1 cellular context compared by ENCODE assay signal in the genomic region with DNA sequence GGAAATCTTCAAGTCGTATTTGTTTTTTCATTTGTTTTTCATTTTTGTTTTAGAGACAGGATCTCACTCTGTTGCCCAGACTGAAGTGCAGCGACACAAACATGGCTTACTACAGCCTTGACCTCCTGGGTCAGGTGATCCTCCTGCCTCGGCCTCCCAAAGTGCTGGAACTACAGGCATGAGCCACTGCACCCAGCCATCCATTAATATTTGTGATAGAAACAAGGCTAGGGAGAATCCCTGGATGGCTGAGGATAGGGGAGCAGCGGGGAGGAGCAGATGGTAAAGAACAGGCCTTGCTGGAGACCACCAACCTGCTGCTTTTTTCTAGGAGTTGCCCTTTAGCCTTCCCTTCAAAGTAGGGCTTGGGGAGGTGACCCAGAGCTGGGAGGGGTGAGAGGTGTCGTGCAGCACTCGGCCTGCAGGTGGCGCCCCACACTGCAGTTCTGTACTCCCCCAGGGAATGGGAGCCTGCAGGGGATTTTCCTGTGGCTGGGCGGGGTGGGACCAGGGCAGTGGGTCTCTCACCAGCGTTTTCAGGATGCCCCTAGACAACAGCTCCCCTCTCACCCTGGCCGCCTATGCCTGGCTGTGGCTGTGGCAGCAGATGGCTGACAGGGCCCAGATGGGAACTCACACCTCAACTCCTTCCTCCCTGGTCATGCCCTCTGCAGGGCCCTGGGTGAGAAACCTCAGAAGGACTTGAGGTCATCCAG.
TF ChIP-seq lines count a peak whose summit lies in the region.

No MANE protein-coding gene starts in this region.

TF ChIP-seq in HepG2, 621 proteins besides CTCF, POLR2A, EP300 and RAD21 (continued from another document):
- TF ChIP-seq HNRNPLL (IDR thresholded peaks at IDR 0.05; ENCODE audit: low read depth, low read length, poor library complexity, severe bottlenecking) (peak; percentile 16), ZNF724P (CRISPR knock-in tag; IDR thresholded peaks at IDR 0.05; ENCODE audit: borderline replicate concordance) (no peak), ZNF350 (CRISPR knock-in tag; IDR thresholded peaks at IDR 0.05; ENCODE audit: borderline replicate concordance, low read depth) (peak; percentile 29; the same call in 1 of the 2 replicates), ZNF224 (CRISPR knock-in tag; IDR thresholded peaks at IDR 0.05) (no peak), ZNF256 (CRISPR knock-in tag; conservative IDR thresholded peaks at IDR 0.05) (no peak)
- TF ChIP-seq, protein P1, sequence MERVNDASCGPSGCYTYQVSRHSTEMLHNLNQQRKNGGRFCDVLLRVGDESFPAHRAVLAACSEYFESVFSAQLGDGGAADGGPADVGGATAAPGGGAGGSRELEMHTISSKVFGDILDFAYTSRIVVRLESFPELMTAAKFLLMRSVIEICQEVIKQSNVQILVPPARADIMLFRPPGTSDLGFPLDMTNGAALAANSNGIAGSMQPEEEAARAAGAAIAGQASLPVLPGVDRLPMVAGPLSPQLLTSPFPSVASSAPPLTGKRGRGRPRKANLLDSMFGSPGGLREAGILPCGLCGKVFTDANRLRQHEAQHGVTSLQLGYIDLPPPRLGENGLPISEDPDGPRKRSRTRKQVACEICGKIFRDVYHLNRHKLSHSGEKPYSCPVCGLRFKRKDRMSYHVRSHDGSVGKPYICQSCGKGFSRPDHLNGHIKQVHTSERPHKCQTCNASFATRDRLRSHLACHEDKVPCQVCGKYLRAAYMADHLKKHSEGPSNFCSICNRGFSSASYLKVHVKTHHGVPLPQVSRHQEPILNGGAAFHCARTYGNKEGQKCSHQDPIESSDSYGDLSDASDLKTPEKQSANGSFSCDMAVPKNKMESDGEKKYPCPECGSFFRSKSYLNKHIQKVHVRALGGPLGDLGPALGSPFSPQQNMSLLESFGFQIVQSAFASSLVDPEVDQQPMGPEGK (CRISPR knock-in tag; IDR thresholded peaks at IDR 0.05): peak; percentile 60; the same call in 1 of the 2 replicates
- TF ChIP-seq, protein P2, sequence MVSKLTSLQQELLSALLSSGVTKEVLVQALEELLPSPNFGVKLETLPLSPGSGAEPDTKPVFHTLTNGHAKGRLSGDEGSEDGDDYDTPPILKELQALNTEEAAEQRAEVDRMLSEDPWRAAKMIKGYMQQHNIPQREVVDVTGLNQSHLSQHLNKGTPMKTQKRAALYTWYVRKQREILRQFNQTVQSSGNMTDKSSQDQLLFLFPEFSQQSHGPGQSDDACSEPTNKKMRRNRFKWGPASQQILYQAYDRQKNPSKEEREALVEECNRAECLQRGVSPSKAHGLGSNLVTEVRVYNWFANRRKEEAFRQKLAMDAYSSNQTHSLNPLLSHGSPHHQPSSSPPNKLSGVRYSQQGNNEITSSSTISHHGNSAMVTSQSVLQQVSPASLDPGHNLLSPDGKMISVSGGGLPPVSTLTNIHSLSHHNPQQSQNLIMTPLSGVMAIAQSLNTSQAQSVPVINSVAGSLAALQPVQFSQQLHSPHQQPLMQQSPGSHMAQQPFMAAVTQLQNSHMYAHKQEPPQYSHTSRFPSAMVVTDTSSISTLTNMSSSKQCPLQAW (CRISPR knock-in tag; IDR thresholded peaks at IDR 0.05): peak; percentile 44; the same call in 1 of the 2 replicates
- TF ChIP-seq, protein P3, sequence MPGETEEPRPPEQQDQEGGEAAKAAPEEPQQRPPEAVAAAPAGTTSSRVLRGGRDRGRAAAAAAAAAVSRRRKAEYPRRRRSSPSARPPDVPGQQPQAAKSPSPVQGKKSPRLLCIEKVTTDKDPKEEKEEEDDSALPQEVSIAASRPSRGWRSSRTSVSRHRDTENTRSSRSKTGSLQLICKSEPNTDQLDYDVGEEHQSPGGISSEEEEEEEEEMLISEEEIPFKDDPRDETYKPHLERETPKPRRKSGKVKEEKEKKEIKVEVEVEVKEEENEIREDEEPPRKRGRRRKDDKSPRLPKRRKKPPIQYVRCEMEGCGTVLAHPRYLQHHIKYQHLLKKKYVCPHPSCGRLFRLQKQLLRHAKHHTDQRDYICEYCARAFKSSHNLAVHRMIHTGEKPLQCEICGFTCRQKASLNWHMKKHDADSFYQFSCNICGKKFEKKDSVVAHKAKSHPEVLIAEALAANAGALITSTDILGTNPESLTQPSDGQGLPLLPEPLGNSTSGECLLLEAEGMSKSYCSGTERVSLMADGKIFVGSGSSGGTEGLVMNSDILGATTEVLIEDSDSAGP (CRISPR knock-in tag; IDR thresholded peaks at IDR 0.05; ENCODE audit: borderline replicate concordance): 0 out of 2 replicates have a peak, but pooled peaks have one; percentile 25
- TF ChIP-seq, protein P4, sequence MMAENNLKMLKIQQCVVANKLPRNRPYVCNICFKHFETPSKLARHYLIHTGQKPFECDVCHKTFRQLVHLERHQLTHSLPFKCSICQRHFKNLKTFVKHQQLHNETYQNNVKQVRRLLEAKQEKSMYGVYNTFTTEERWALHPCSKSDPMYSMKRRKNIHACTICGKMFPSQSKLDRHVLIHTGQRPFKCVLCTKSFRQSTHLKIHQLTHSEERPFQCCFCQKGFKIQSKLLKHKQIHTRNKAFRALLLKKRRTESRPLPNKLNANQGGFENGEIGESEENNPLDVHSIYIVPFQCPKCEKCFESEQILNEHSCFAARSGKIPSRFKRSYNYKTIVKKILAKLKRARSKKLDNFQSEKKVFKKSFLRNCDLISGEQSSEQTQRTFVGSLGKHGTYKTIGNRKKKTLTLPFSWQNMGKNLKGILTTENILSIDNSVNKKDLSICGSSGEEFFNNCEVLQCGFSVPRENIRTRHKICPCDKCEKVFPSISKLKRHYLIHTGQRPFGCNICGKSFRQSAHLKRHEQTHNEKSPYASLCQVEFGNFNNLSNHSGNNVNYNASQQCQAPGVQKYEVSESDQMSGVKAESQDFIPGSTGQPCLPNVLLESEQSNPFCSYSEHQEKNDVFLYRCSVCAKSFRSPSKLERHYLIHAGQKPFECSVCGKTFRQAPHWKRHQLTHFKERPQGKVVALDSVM (CRISPR knock-in tag; IDR thresholded peaks at IDR 0.05): peak; percentile 89
